In the genomic region with DNA sequence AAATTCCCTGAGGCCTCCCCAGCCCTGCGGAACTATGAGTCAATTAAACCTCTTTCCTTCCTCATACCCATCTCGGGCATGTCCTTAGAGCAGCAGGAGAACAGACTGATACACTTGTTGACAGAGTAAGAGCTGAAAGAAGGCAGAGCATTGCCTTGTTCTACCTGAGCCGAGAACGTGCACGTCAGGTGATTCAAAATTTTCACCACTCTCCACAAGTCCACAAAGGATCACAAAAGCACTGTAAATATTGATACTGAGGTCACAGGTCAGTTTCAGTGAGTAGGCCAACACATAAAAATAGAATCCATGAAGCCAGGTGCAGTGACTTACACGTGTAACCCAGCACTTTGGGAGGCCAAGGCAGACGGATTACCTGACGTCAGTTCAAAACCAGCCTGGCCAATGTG, we compare ENCODE assay signal across 21 cellular contexts. TPM values are rescaled to one million over a fixed set of nuclear protein-coding genes. Genes with fewer than 3 reads are reported as not detected.
A peak's percentile ranks its signal among the peaks of the same experiment; 100 is the strongest.
DNase-seq lines count a peak whose midpoint lies in the region; ATAC-seq, FAIRE-seq and TF ChIP-seq lines count a peak whose summit lies in the region.
"Had no signal": no experiment of that assay in that cellular context is flagged by ENCODE, and none has a peak within 500 bp of the region (broad histone marks: within the 10 kb centered on the region; RNA-seq: fewer than 3 reads in every experiment).

No MANE protein-coding gene starts in this region.

- H3K27me3 ChIP-seq in hepatocyte (no peaks in the 10 kb centered on the region), osteoblast (ENCODE audit: insufficient read depth, low read length) (no peaks in the 10 kb centered on the region)
- H3K27me3 ChIP-seq: MG63 had no signal

- H3K27me3 Mint-ChIP-seq in activated T-cell treated with anti-CD3 and anti-CD28 coated beads, Interleukin-2, amount 50 U/mL, for 24 hours: no peaks in the 10 kb centered on the region
- H3K27me3 Mint-ChIP-seq: activated CD4-positive, alpha-beta T cell treated with anti-CD3 and anti-CD28 coated beads for 36 hours had no signal

- no peaks in the 10 kb centered on the region for H3K79me2 ChIP-seq in hepatocyte
- H3K79me2 ChIP-seq in osteoblast (ENCODE audit: insufficient read depth, low read length): peaks cover 2% of the 10 kb centered on the region

- 73% methylated on average over 8 of the region's 8 CpGs for WGBS in hepatocyte (ENCODE audit: low lambda C conversion rate, missing lambda C conversion rate)

- H3K4me3 ChIP-seq in hepatocyte (no peak overlapping the region), osteoblast (ENCODE audit: insufficient read depth, low read length) (no peak overlapping the region)
- H3K4me3 ChIP-seq: MG63, smooth muscle cell had no signal

- H3K36me3 Mint-ChIP-seq in activated T-cell treated with anti-CD3 and anti-CD28 coated beads, Interleukin-2, amount 50 U/mL, for 24 hours (ENCODE audit: low read depth): peaks cover 91% of the 10 kb centered on the region

- H3K4me1 ChIP-seq in hepatocyte (ENCODE audit: insufficient read depth) (peaks cover 7% of the 10 kb centered on the region), osteoblast (ENCODE audit: insufficient read depth, low read length) (peaks cover 5% of the 10 kb centered on the region)

- no peak for TF ChIP-seq POLR2A in GM12891 (IDR thresholded peaks at IDR 0.05; ENCODE audit: low read depth, low read length)

- H3K9me3 Mint-ChIP-seq in activated T-cell treated with anti-CD3 and anti-CD28 coated beads, Interleukin-2, amount 50 U/mL, for 24 hours: no peaks in the 10 kb centered on the region
- H3K9me3 Mint-ChIP-seq: activated T-cell treated with anti-CD3 and anti-CD28 coated beads, Interleukin-2, amount 50 U/mL, for 4 hours; T-helper 1 cell treated with Interleukin-12 subunit alpha and Interleukin-12 subunit beta and Interleukin-4 antibody, amounts not matched to agents 30 μg/mL and 1 μg/mL, for 36 hours had no signal

- peak overlapping the region; percentile 87 for H3K27ac ChIP-seq in hepatocyte
- H3K27ac ChIP-seq in osteoblast (ENCODE audit: low read depth, low read length): no peak overlapping the region

- H3K9me3 ChIP-seq in hepatocyte (ENCODE audit: low read depth) (no peaks in the 10 kb centered on the region), osteoblast (ENCODE audit: low read depth, low read length) (no peaks in the 10 kb centered on the region)
- H3K9me3 ChIP-seq: MG63 had no signal

- ATAC-seq in GM21526 (IDR thresholded peaks at IDR 0.05; ENCODE audit: low FRiP score, unreplicated experiment) (peak; percentile 13), HG03342 (IDR thresholded peaks at IDR 0.05; ENCODE audit: unreplicated experiment) (peak; percentile 17), GM19397 (IDR thresholded peaks at IDR 0.05; ENCODE audit: unreplicated experiment) (no peak)
- ATAC-seq: activated CD4-positive, alpha-beta T cell treated with anti-CD3 and anti-CD28 coated beads for 36 hours; activated T-cell treated with anti-CD3 and anti-CD28 coated beads, Interleukin-2, amount 50 U/mL, for 4 hours had no signal

- H3K4me1 Mint-ChIP-seq in activated T-cell treated with anti-CD3 and anti-CD28 coated beads, Interleukin-2, amount 50 U/mL, for 24 hours (ENCODE audit: low read depth): no peaks in the 10 kb centered on the region
- H3K4me1 Mint-ChIP-seq: activated CD4-positive, alpha-beta T cell treated with anti-CD3 and anti-CD28 coated beads for 36 hours had no signal

- no peak for DNase-seq in GM12891 (ENCODE audit: insufficient read length, low spot score)
- peak; percentile 71 for DNase-seq in hepatocyte (ENCODE audit: low spot score)
- DNase-seq in osteoblast (ENCODE audit: insufficient read length, low spot score, missing footprints): no peak
- DNase-seq in A172 (ENCODE audit: low spot score): no peak
- no peak for DNase-seq in activated T-cell treated with anti-CD3 and anti-CD28 coated beads, Interleukin-2, amount 50 U/mL, for 24 hours
- DNase-seq: activated CD4-positive, alpha-beta T cell treated with anti-CD3 and anti-CD28 coated beads for 36 hours; activated T-cell treated with anti-CD3 and anti-CD28 coated beads, Interleukin-2, amount 50 U/mL, for 4 hours; islet precursor cell; MG63; NCI-H2081 treated with DMSO at 0.1 percent for 48 hours had no signal

- no peak overlapping the region for H2AFZ ChIP-seq in hepatocyte
- no peak overlapping the region for H2AFZ ChIP-seq in osteoblast (ENCODE audit: low read length)

- H3K36me3 ChIP-seq in hepatocyte (replicated peaks; ENCODE audit: insufficient read depth, low read depth) (peaks cover 4% of the 10 kb centered on the region), osteoblast (ENCODE audit: insufficient read depth, low read length) (peaks cover 56% of the 10 kb centered on the region)

- no peaks in the 10 kb centered on the region for H3K9me2 ChIP-seq in hepatocyte (replicated peaks; ENCODE audit: insufficient read depth)

- no peaks in the 10 kb centered on the region for H4K20me1 ChIP-seq in hepatocyte (ENCODE audit: insufficient read depth, poor library complexity, severe bottlenecking)
- no peaks in the 10 kb centered on the region for H4K20me1 ChIP-seq in osteoblast (ENCODE audit: insufficient read depth, low read length)

- no peak overlapping the region for H3K4me3 Mint-ChIP-seq in activated T-cell treated with anti-CD3 and anti-CD28 coated beads, Interleukin-2, amount 50 U/mL, for 24 hours
- H3K4me3 Mint-ChIP-seq: activated CD4-positive, alpha-beta T cell treated with anti-CD3 and anti-CD28 coated beads for 36 hours; activated T-cell treated with anti-CD3 and anti-CD28 coated beads, Interleukin-2, amount 50 U/mL, for 4 hours; T-helper 1 cell treated with Interleukin-12 subunit alpha and Interleukin-12 subunit beta and Interleukin-4 antibody, amounts not matched to agents 30 μg/mL and 1 μg/mL, for 36 hours had no signal

- FAIRE-seq in GM12891 (lab: Jason Lieb, UNC): peak; percentile 75
- FAIRE-seq: D721Med, endothelial cell of umbilical vein, HTR-8/SVneo had no signal

- H3K27ac Mint-ChIP-seq in activated T-cell treated with anti-CD3 and anti-CD28 coated beads, Interleukin-2, amount 50 U/mL, for 24 hours: no peak overlapping the region
- H3K27ac Mint-ChIP-seq: activated CD4-positive, alpha-beta T cell treated with anti-CD3 and anti-CD28 coated beads for 36 hours; T-helper 1 cell treated with Interleukin-12 subunit alpha and Interleukin-12 subunit beta and Interleukin-4 antibody, amounts not matched to agents 30 μg/mL and 1 μg/mL, for 36 hours had no signal

- TF ChIP-seq CTCF in hepatocyte (IDR thresholded peaks at IDR 0.05; ENCODE audit: poor library complexity): no peak
- no peak for TF ChIP-seq CTCF in osteoblast (IDR thresholded peaks at IDR 0.05; ENCODE audit: extremely low read depth, low read depth, low read length)

- H3K4me2 ChIP-seq in hepatocyte (no peak overlapping the region), osteoblast (ENCODE audit: insufficient read depth, low read length) (no peak overlapping the region)
- H3K4me2 ChIP-seq: smooth muscle cell had no signal

TF ChIP-seq in GM12891, 5 proteins besides CTCF, POLR2A, EP300 and RAD21:
- TF ChIP-seq POLR2AphosphoS5 (IDR thresholded peaks at IDR 0.05; ENCODE audit: low read depth, low read length) (no peak), TAF1 (IDR thresholded peaks at IDR 0.05; ENCODE audit: low read depth, low read length) (no peak), SPI1 (IDR thresholded peaks at IDR 0.05; ENCODE audit: low read depth, low read length) (no peak), PAX5 (IDR thresholded peaks at IDR 0.05; ENCODE audit: insufficient read depth, low read length, severe bottlenecking) (no peak), POU2F2 (IDR thresholded peaks at IDR 0.05; ENCODE audit: low read depth, low read length) (no peak)

RNA-seq across cellular contexts. Expression of gene DCLRE1C, which starts 27.8 kb away (rescaled TPM):
- polyA plus RNA-seq in GM12891 (2012; ENCODE audit: low read depth, missing spikeins): 10.5 TPM
- 7.8 and 11.8 TPM in 2 replicates for total RNA-seq in hepatocyte
- 7.9 and 8.0 TPM in 2 replicates for polyA plus RNA-seq in hepatocyte
- 16.3 and 17.7 TPM in 2 replicates for total RNA-seq in osteoblast
- 13.3 and 14.4 TPM in 2 replicates for total RNA-seq in A172 (2014; rRNA removed; shearing (Covaris generic))

RNA-seq across cellular contexts. Expression of gene MEIG1, which starts 33.1 kb away (rescaled TPM):
- polyA plus RNA-seq in GM12891 (2012; ENCODE audit: low read depth, missing spikeins): 0.65 TPM
- total RNA-seq in hepatocyte (not detected in 2 replicates), osteoblast (1.2 TPM in 1 of 2 replicates, not detected in the other)
- polyA plus RNA-seq in hepatocyte: 0.27 and 2.1 TPM in 2 replicates
- total RNA-seq in A172 (2014; rRNA removed; shearing (Covaris generic)): 0.48 TPM in 1 of 2 replicates, not detected in the other
- total RNA-seq: activated T-cell treated with anti-CD3 and anti-CD28 coated beads, Interleukin-2, amount 50 U/mL, for 4 hours; endothelial cell of umbilical vein; mononuclear cell; omental fat pad; smooth muscle cell; subcutaneous adipose tissue had no signal
- polyA plus RNA-seq: smooth muscle cell had no signal

RNA-seq across cellular contexts. Expression of gene SUV39H2, which starts 47.4 kb away (rescaled TPM):
- polyA plus RNA-seq in GM12891 (2012; ENCODE audit: low read depth, missing spikeins): 10.4 TPM
- total RNA-seq in hepatocyte (15.5 and 19.9 TPM in 2 replicates), osteoblast (5.3 and 6.9 TPM in 2 replicates)
- 8.0 and 8.6 TPM in 2 replicates for polyA plus RNA-seq in hepatocyte
- total RNA-seq in A172 (2014; rRNA removed; shearing (Covaris generic)): 50.5 and 64.3 TPM in 2 replicates
